20 cellular contexts compared by ENCODE assay signal in the genomic region with DNA sequence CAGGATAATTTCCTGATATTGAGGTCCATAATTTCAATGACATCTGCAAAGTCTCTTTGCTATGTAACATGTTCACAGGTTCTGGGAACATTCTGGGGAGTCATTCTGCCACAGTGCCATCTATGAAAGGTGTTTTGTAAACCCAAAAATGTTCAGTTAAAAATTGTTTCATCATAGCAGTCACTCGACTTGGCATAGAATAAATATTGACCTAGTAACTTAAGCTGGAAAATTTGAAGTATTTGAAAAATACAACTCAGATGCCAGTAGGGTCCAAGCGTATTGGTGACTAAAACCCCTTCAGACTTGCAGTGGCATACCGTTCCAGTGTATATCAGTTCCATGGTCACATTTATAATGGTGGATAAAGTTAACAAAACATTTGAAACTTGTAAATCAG.
"Had no signal": no experiment of that assay in that cellular context is flagged by ENCODE, and none has a peak within 500 bp of the region (broad histone marks: within the 10 kb centered on the region; RNA-seq: fewer than 3 reads in every experiment).

No MANE protein-coding gene starts in this region.

- H3K4me3 ChIP-seq: gastrocnemius medialis, heart right ventricle, mucosa of descending colon, skin epidermis had no signal

- H3K27me3 Mint-ChIP-seq: activated naive CD8-positive, alpha-beta T cell; memory B cell; naive thymus-derived CD8-positive, alpha-beta T cell had no signal

- DNase-seq: activated CD4-positive, alpha-beta T cell treated with anti-CD3 and anti-CD28 coated beads, Interleukin-2, amount 50 U/mL, for 1 hour; activated CD8-positive, alpha-beta memory T cell treated with anti-CD3 and anti-CD28 coated beads for 24 hours; activated gamma-delta T cell treated with Interleukin-2 at 50 U/mL for 16 hours; amygdala; brain microvascular endothelial cell; cerebellar nuclear complex; dermis blood vessel endothelial cell; gastrocnemius medialis; heart right ventricle; mucosa of descending colon; naive thymus-derived CD8-positive, alpha-beta T cell; stimulated activated CD4-positive, alpha-beta T cell treated with anti-CD3 and anti-CD28 coated beads, Interleukin-15, amount 100 ng/mL, for 24 hours; stimulated activated CD4-positive, alpha-beta T cell treated with anti-CD3 and anti-CD28 coated beads, Interleukin-4, amount 100 ng/mL, for 1 hour; stimulated activated naive CD4-positive, alpha-beta T cell; substantia nigra had no signal

- H3K27ac ChIP-seq: brain microvascular endothelial cell, gastrocnemius medialis, heart right ventricle, neutrophil, skin epidermis had no signal

- H3K9me3 ChIP-seq: gastrocnemius medialis, mucosa of descending colon, neutrophil had no signal

- H3K9me3 Mint-ChIP-seq: memory B cell; naive thymus-derived CD8-positive, alpha-beta T cell; T-helper 2 cell treated with Interferon-gamma antibody and Interleukin-4, amounts not matched to agents 5 μg/mL and 100 μg/mL, for 36 hours had no signal

- H3K27me3 ChIP-seq: brain microvascular endothelial cell, gastrocnemius medialis, heart right ventricle, neutrophil had no signal

- H3K36me3 ChIP-seq: gastrocnemius medialis, neutrophil had no signal

- H3K27ac Mint-ChIP-seq: activated naive CD8-positive, alpha-beta T cell; memory B cell; T-helper 2 cell treated with Interferon-gamma antibody and Interleukin-4, amounts not matched to agents 5 μg/mL and 100 μg/mL, for 36 hours had no signal

- H3K4me3 Mint-ChIP-seq: activated naive CD8-positive, alpha-beta T cell; memory B cell; naive thymus-derived CD8-positive, alpha-beta T cell; T-helper 2 cell treated with Interferon-gamma antibody and Interleukin-4, amounts not matched to agents 5 μg/mL and 100 μg/mL, for 36 hours had no signal

- ATAC-seq: gastrocnemius medialis; heart right ventricle; mucosa of descending colon; naive thymus-derived CD8-positive, alpha-beta T cell had no signal
